Comparison of ENCODE assay signal across 15 cellular contexts in the genomic region with DNA sequence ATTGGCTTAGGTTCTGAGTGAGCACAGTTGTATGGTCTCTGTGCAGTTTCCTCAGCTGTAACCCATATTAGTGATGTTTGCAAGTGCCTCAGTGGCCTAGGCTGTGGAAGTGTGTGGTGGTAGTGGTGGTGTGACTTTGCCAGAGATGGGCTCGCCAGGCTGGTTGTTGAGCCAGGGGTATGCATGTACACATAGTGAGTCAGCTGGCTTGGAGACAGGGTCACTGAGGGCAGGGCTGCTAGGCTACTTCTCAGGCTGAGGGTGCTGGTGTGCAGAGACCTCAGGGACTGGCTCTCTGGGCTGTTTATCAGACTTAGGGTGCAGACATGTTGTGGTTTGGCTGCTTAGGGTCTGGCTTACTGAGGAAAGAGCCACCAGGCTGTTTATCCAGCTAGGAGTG.
"Had no signal": no experiment of that assay in that cellular context is flagged by ENCODE, and none has a peak within 500 bp of the region (broad histone marks: within the 10 kb centered on the region; RNA-seq: fewer than 3 reads in every experiment).

No MANE protein-coding gene starts in this region.

- H3K9me3 ChIP-seq: psoas muscle, right lobe of liver, upper lobe of right lung had no signal

- H3K4me3 ChIP-seq: hepatocyte, psoas muscle, right lobe of liver, upper lobe of right lung had no signal

- H3K4me1 ChIP-seq: psoas muscle, right lobe of liver, upper lobe of right lung had no signal

- FAIRE-seq: kidney had no signal

- H3K4me2 ChIP-seq: hepatocyte had no signal

- ATAC-seq: activated CD4-positive, alpha-beta T cell treated with anti-CD3 and anti-CD28 coated beads for 36 hours; activated T-cell treated with anti-CD3 and anti-CD28 coated beads, Interleukin-2, amount 50 U/mL, for 4 hours; psoas muscle; T-helper 17 cell; upper lobe of right lung had no signal

- H3K36me3 ChIP-seq: right lobe of liver, upper lobe of right lung had no signal

- H3K27ac ChIP-seq: epithelial cell of prostate, hepatocyte, psoas muscle, right lobe of liver, upper lobe of right lung had no signal

- H2AFZ ChIP-seq: hepatocyte had no signal

- DNase-seq: activated CD4-positive, alpha-beta memory T cell treated with anti-CD3 and anti-CD28 coated beads, Interleukin-2, amount 10 ng/mL, durations not matched to agents 7 days and 5 days; activated CD4-positive, alpha-beta T cell treated with anti-CD3 and anti-CD28 coated beads for 36 hours; activated effector memory CD4-positive, alpha-beta T cell treated with Interleukin-2 at 50 U/mL for 16 hours; activated naive CD4-positive, alpha-beta T cell treated with anti-CD3 and anti-CD28 coated beads, Interleukin-2, amount 50 U/mL, for 16 hours; activated T-cell treated with anti-CD3 and anti-CD28 coated beads, Interleukin-2, amount 50 U/mL, for 4 hours; amniotic stem cell; effector memory CD4-positive, alpha-beta T cell; kidney; nucleus accumbens; psoas muscle; right lobe of liver; T-helper 17 cell; upper lobe of right lung had no signal

- H3K27me3 ChIP-seq: hepatocyte, right lobe of liver, upper lobe of right lung had no signal
